ENCODE assay signal across 24 cellular contexts in the genomic region with DNA sequence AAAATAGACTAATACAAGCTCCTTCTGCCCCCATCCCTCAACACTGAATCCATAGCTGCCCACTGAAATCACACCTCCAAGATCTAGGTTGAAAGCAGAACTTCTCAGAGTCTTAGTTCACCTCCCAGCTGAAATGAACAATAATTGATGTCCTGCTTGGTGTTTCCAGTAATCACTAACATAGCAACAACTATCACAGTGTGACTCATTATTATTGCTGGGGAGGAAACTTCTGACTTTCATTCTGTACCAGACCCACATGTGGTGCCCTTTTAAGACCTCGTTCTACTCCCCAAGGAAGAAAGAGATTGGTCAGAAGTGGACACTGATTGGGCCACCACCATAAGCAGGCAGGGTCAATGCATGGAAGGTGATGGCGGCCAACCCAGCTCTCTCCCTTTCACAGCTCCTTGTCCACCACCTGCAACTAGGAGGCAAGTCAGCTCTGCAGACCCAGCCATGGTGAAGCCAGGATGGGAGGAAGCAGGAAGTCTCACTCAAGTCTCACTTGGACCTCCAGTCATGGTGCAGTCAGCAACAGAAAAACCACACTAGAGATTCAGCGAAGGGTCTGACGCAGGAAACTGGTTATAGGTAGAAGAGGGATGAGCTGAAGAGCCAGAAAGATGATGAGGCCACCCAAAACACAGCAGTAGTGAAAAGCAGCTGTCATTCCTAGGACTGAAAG.
"Had no signal": no experiment of that assay in that cellular context is flagged by ENCODE, and none has a peak within 500 bp of the region (broad histone marks: within the 10 kb centered on the region; RNA-seq: fewer than 3 reads in every experiment).

No MANE protein-coding gene starts in this region.

- H3K27ac Mint-ChIP-seq: activated CD4-positive, alpha-beta T cell treated with anti-CD3 and anti-CD28 coated beads for 36 hours; activated CD8-positive, alpha-beta T cell treated with anti-CD3 and anti-CD28 coated beads for 36 hours; activated naive CD8-positive, alpha-beta T cell; activated T-cell treated with anti-CD3 and anti-CD28 coated beads, Interleukin-2, amount 50 U/mL, for 72 hours had no signal

- ATAC-seq: activated CD4-positive, alpha-beta T cell treated with anti-CD3 and anti-CD28 coated beads for 36 hours; activated CD8-positive, alpha-beta T cell treated with anti-CD3 and anti-CD28 coated beads for 36 hours; Panc1; Right ventricle myocardium inferior had no signal

- H3K27me3 Mint-ChIP-seq: activated naive CD8-positive, alpha-beta T cell had no signal

- H3K4me3 Mint-ChIP-seq: activated CD4-positive, alpha-beta T cell treated with anti-CD3 and anti-CD28 coated beads for 36 hours; activated CD8-positive, alpha-beta T cell treated with anti-CD3 and anti-CD28 coated beads for 36 hours; activated naive CD8-positive, alpha-beta T cell; activated T-cell treated with anti-CD3 and anti-CD28 coated beads, Interleukin-2, amount 50 U/mL, for 72 hours; brain had no signal

- H3K4me1 Mint-ChIP-seq: activated CD4-positive, alpha-beta T cell treated with anti-CD3 and anti-CD28 coated beads for 36 hours had no signal

- H3K9me3 Mint-ChIP-seq: activated CD8-positive, alpha-beta T cell treated with anti-CD3 and anti-CD28 coated beads for 36 hours; activated T-cell treated with anti-CD3 and anti-CD28 coated beads, Interleukin-2, amount 50 U/mL, for 72 hours had no signal

- H3K36me3 Mint-ChIP-seq: activated naive CD8-positive, alpha-beta T cell; brain had no signal

- DNase-seq: activated CD4-positive, alpha-beta T cell treated with anti-CD3 and anti-CD28 coated beads for 36 hours; activated CD4-positive, CD25-positive, alpha-beta regulatory T cell; activated CD8-positive, alpha-beta memory T cell treated with anti-CD3 and anti-CD28 coated beads, Interleukin-2, amount 50 U/mL, for 4 hours; activated CD8-positive, alpha-beta T cell treated with anti-CD3 and anti-CD28 coated beads for 36 hours; activated effector memory CD4-positive, alpha-beta T cell treated with Interleukin-2 at 50 U/mL for 16 hours; activated naive CD4-positive, alpha-beta T cell treated with Interleukin-2 at 50 U/mL for 16 hours; activated T-cell treated with anti-CD3 and anti-CD28 coated beads, Interleukin-2, amount 50 U/mL, for 72 hours; amygdala; IMR-90; KBM-7; NCI-H1092; NCI-H1417 treated with DMSO at 0.1 percent for 48 hours; NCI-H1694 treated with DMSO at 0.1 percent for 48 hours; NCI-H2081; NCI-H510A treated with DMSO at 0.1 percent for 48 hours; NCI-H69; NK-92 treated with Interleukin-12 subunit alpha and Interleukin-12 subunit beta, amount 100 ng/mL, for 24 hours; OCI-M1; RPMI8226; T-helper 1 cell had no signal
